In genomic region chr4:159175165-159175988, GRCh38 we compare ENCODE assay signal across 8 cellular contexts.
A peak's percentile ranks its signal among the peaks of the same experiment; 100 is the strongest.
DNase-seq lines count a peak whose midpoint lies in the region; ATAC-seq and TF ChIP-seq lines count a peak whose summit lies in the region.

No MANE protein-coding gene starts in this region.

- H3K4me1 ChIP-seq in HAP-1 = peaks cover 11% of the 10 kb centered on the region
- peaks cover 42% of the 10 kb centered on the region for H3K4me1 ChIP-seq in SJSA1 (replicated peaks)
- H3K4me1 ChIP-seq in uterus = no peaks in the 10 kb centered on the region

- H3K4me3 Mint-ChIP-seq in activated naive CD4-positive, alpha-beta T cell treated with anti-CD3 and anti-CD28 coated beads, Interleukin-2, amount 50 U/mL, for 24 hours = peak overlapping the region; percentile 53

- H3K27ac ChIP-seq in SJSA1 (peak overlapping the region; percentile 50), uterus (peak overlapping the region in 1 of 2 donors; percentile 77)

- peak; percentile 90 for ATAC-seq in Right ventricle myocardium superior (ENCODE audit: poor library complexity)

- H3K36me3 ChIP-seq in HAP-1 (replicated peaks) (no peaks in the 10 kb centered on the region), SJSA1 (no peaks in the 10 kb centered on the region), uterus (no peaks in the 10 kb centered on the region)

- DNase-seq in GM03348 (ENCODE audit: low spot score) (peak; percentile 73), HAP-1 (ENCODE audit: low spot score in 2 of 2) (peak; percentile 79), M059J (ENCODE audit: low read depth) (peak; percentile 78), SJSA1 (ENCODE audit: low read depth in 1 of 2, low spot score in 2 of 2) (peak; percentile 84 to 94), Right ventricle myocardium superior (peak; percentile 46), posterior vena cava (ENCODE audit: low spot score) (peak; percentile 81), uterus (peak; percentile 32 to 66)

- in situ Hi-C loops in HAP-1 (cut with MboI; ENCODE audit: low sequenced_read_pairs) = loop anchor here (10.0 kb wide), 1 partner anchor 331 kb away; no protein-coding TSS in a partner anchor

- H3K27me3 ChIP-seq in HAP-1 (ENCODE audit: low read depth) (no peaks in the 10 kb centered on the region), SJSA1 (replicated peaks) (no peaks in the 10 kb centered on the region), uterus (no peaks in the 10 kb centered on the region)

- peaks cover 48% of the 10 kb centered on the region for H3K4me1 Mint-ChIP-seq in activated naive CD4-positive, alpha-beta T cell treated with anti-CD3 and anti-CD28 coated beads, Interleukin-2, amount 50 U/mL, for 24 hours

- H3K9me3 ChIP-seq in HAP-1 (no peaks in the 10 kb centered on the region), SJSA1 (replicated peaks) (no peaks in the 10 kb centered on the region), uterus (no peaks in the 10 kb centered on the region)

- intact Hi-C loops in Right ventricle myocardium superior (cut with DNase I) = loop anchor here (5.0 to 10.0 kb wide), 3 partner anchors 73 to 451 kb away; partner anchors contain the start of genes PPID and RAPGEF2
- intact Hi-C loops in posterior vena cava (cut with DNase I) = loop anchor here in 1 of 2 donors (10.0 kb wide), 1 partner anchor 301 kb away; no protein-coding TSS in a partner anchor
- intact Hi-C loops in uterus (cut with DNase I; ENCODE audit: low total_unique reads) = loop anchor here (5.0 kb wide), 1 partner anchor 323 kb away; no protein-coding TSS in a partner anchor

- peaks cover 5% of the 10 kb centered on the region for H3K27me3 Mint-ChIP-seq in activated naive CD4-positive, alpha-beta T cell treated with anti-CD3 and anti-CD28 coated beads, Interleukin-2, amount 50 U/mL, for 24 hours

- no peak for TF ChIP-seq POLR2A in uterus (IDR thresholded peaks at IDR 0.05)

- H3K36me3 Mint-ChIP-seq in activated naive CD4-positive, alpha-beta T cell treated with anti-CD3 and anti-CD28 coated beads, Interleukin-2, amount 50 U/mL, for 24 hours = no peaks in the 10 kb centered on the region

- H3K27ac Mint-ChIP-seq in activated naive CD4-positive, alpha-beta T cell treated with anti-CD3 and anti-CD28 coated beads, Interleukin-2, amount 50 U/mL, for 24 hours = peak overlapping the region; percentile 37

- H3K4me3 ChIP-seq in HAP-1 (no peak overlapping the region), SJSA1 (peak overlapping the region; percentile 13), uterus (no peak overlapping the region)

- H3K9me3 Mint-ChIP-seq in activated naive CD4-positive, alpha-beta T cell treated with anti-CD3 and anti-CD28 coated beads, Interleukin-2, amount 50 U/mL, for 24 hours = no peaks in the 10 kb centered on the region

- peak; percentile 77 to 86 (median 81) for TF ChIP-seq CTCF in uterus (IDR thresholded peaks at IDR 0.05)
